Comparison of ENCODE assay signal across 13 cellular contexts in genomic region chr4:40990202-40990898, GRCh38.
DNase-seq lines count a peak whose midpoint lies in the region; ATAC-seq, FAIRE-seq and TF ChIP-seq lines count a peak whose summit lies in the region.
"Had no signal": no experiment of that assay in that cellular context is flagged by ENCODE, and none has a peak within 500 bp of the region (broad histone marks: within the 10 kb centered on the region; RNA-seq: fewer than 3 reads in every experiment).

No MANE protein-coding gene starts in this region.

- H3K27me3 ChIP-seq in CD8-positive, alpha-beta T cell (ENCODE audit: insufficient read depth, low read length), result no peaks in the 10 kb centered on the region
- H3K27me3 ChIP-seq: Peyer's patch, testis had no signal

- intact Hi-C loops in CD8-positive, alpha-beta T cell (cut with DNase I, micrococcal nuclease), result no loop called here

- H3K4me1 ChIP-seq in CD8-positive, alpha-beta T cell (ENCODE audit: insufficient read depth, low read length), result no peaks in the 10 kb centered on the region
- H3K4me1 ChIP-seq: Peyer's patch had no signal

- no peak overlapping the region for H3K4me3 Mint-ChIP-seq in CD8-positive, alpha-beta T cell
- H3K4me3 Mint-ChIP-seq: activated T-cell treated with anti-CD3 and anti-CD28 coated beads, Interleukin-2, amount 50 U/mL, for 72 hours had no signal

- no peak overlapping the region for H3K27ac ChIP-seq in CD8-positive, alpha-beta T cell (ENCODE audit: low read depth, low read length)
- H3K27ac ChIP-seq: HL-60, Peyer's patch, testis had no signal

- H3K4me3 ChIP-seq in epithelial cell of esophagus (ENCODE audit: low read length) (no peak overlapping the region), retinal pigment epithelial cell (ENCODE audit: low read length) (no peak overlapping the region)
- H3K4me3 ChIP-seq in CD8-positive, alpha-beta T cell (ENCODE audit: low read depth, low read length), result no peak overlapping the region
- H3K4me3 ChIP-seq: Peyer's patch, testis had no signal

- H3K4me1 Mint-ChIP-seq in CD8-positive, alpha-beta T cell (ENCODE audit: low read depth), result peaks cover 3% of the 10 kb centered on the region

- no peaks in the 10 kb centered on the region for H3K9me3 Mint-ChIP-seq in CD8-positive, alpha-beta T cell
- H3K9me3 Mint-ChIP-seq: activated T-cell treated with anti-CD3 and anti-CD28 coated beads, Interleukin-2, amount 50 U/mL, for 72 hours had no signal

- CTCF ChIA-PET in CD8-positive, alpha-beta T cell (lab: Charles Lee), result no interaction called here

- no peak for DNase-seq in GM18507 (ENCODE audit: extremely low spot score, insufficient read length, low read depth)
- DNase-seq in NOMO-1 treated with DMSO at 0.1 percent for 48 hours (lab: John Stamatoyannopoulos, UW; ENCODE audit: unreplicated experiment), result peak; percentile 86
- peak; percentile 94 for DNase-seq in epithelial cell of esophagus (ENCODE audit: low read depth)
- peak; percentile 56 for DNase-seq in retinal pigment epithelial cell (ENCODE audit: low read depth)
- no peak for DNase-seq in G401 (ENCODE audit: low spot score)
- DNase-seq in NCI-H2227 treated with DMSO at 0.1 percent for 48 hours (lab: John Stamatoyannopoulos, UW), result no peak
- no peak for DNase-seq in CD8-positive, alpha-beta T cell
- DNase-seq: activated T-cell treated with anti-CD3 and anti-CD28 coated beads, Interleukin-2, amount 50 U/mL, for 72 hours; Peyer's patch; right cardiac atrium; testis had no signal

- H3K27ac Mint-ChIP-seq in CD8-positive, alpha-beta T cell, result no peak overlapping the region
- H3K27ac Mint-ChIP-seq: activated T-cell treated with anti-CD3 and anti-CD28 coated beads, Interleukin-2, amount 50 U/mL, for 72 hours had no signal

- FAIRE-seq in GM18507 (lab: Jason Lieb, UNC), result peak; percentile 73

- H3K36me3 ChIP-seq in CD8-positive, alpha-beta T cell (ENCODE audit: insufficient read depth, low read length), result no peaks in the 10 kb centered on the region
- H3K36me3 ChIP-seq: Peyer's patch had no signal

- no peaks in the 10 kb centered on the region for H3K36me3 Mint-ChIP-seq in CD8-positive, alpha-beta T cell

- no peaks in the 10 kb centered on the region for H3K27me3 Mint-ChIP-seq in CD8-positive, alpha-beta T cell (ENCODE audit: low read depth)

- H3K9me3 ChIP-seq in CD8-positive, alpha-beta T cell (ENCODE audit: low read length), result no peaks in the 10 kb centered on the region
- H3K9me3 ChIP-seq: Peyer's patch, testis had no signal

- ATAC-seq in GM21723 (IDR thresholded peaks at IDR 0.05; ENCODE audit: unreplicated experiment), result no peak
- no peak for ATAC-seq in CD8-positive, alpha-beta T cell

- POLR2A ChIA-PET in CD8-positive, alpha-beta T cell (lab: Charles Lee), result no interaction called here

- in situ Hi-C loops in G401 (cut with HindIII; ENCODE audit: low sequenced_read_pairs), result no loop called here

- no peak for TF ChIP-seq CTCF in epithelial cell of esophagus (IDR thresholded peaks at IDR 0.05; ENCODE audit: insufficient read depth, low read depth, low read length, missing control alignments)
- TF ChIP-seq CTCF in retinal pigment epithelial cell (conservative IDR thresholded peaks at IDR 0.05; ENCODE audit: low read depth, low read length), result no peak
- no peak for TF ChIP-seq CTCF in CD8-positive, alpha-beta T cell (IDR thresholded peaks at IDR 0.05)

Comparison
In these comparisons a context has a peak if more than half of its experiments do, and no peak if none do; other contexts are left out.
1. DNase-seq: peak in NOMO-1 treated with DMSO at 0.1 percent for 48 hours (single experiment), epithelial cell of esophagus (single experiment) and retinal pigment epithelial cell (single experiment); none in GM18507 (single experiment), G401 (single experiment), NCI-H2227 treated with DMSO at 0.1 percent for 48 hours (single experiment) and CD8-positive, alpha-beta T cell (0 of 7).